In the genomic region with DNA sequence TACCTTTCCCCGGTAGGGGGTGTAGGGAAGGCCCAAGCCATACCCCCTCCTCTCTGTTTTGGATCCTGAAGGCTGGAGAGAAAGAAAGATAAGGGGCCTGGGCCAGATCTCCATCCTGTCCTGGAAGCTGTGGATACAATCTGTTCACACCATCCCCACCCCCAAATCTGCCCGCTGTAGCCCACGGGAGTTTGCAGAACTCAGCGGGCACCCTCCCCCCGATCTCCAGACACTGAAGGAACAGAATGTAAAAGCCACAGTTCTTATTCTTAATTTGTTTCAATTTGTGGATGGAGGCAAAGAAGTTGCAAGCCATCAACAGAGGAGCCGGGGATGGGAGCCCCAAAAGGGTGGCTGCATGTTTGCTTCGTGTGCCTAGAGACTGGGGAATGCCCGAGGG, we compare ENCODE assay signal across 12 cellular contexts. TPM values are rescaled to one million over a fixed set of nuclear protein-coding genes. Genes with fewer than 3 reads are reported as not detected.
A peak's percentile ranks its signal among the peaks of the same experiment; 100 is the strongest.
DNase-seq lines count a peak whose midpoint lies in the region; ATAC-seq and TF ChIP-seq lines count a peak whose summit lies in the region.
"Had no signal": no experiment of that assay in that cellular context is flagged by ENCODE, and none has a peak within 500 bp of the region (broad histone marks: within the 10 kb centered on the region; RNA-seq: fewer than 3 reads in every experiment).

No MANE protein-coding gene starts in this region.

- H3K27me3 ChIP-seq in gastroesophageal sphincter (no peaks in the 10 kb centered on the region), testis (no peaks in the 10 kb centered on the region), neuronal stem cell (ENCODE audit: control insufficient read depth in 3 of 3, insufficient read depth in 3 of 3, low read depth in 1 of 3, low read length in 3 of 3) (peaks cover 0 to 3% (median under 1%) of the 10 kb centered on the region in 3 experiments)

- peaks cover 4% of the 10 kb centered on the region for H3K79me1 ChIP-seq in neuronal stem cell (ENCODE audit: low read depth, low read length)

- no peak overlapping the region for H3K4ac ChIP-seq in neuronal stem cell (ENCODE audit: low read length)

- no peaks in the 10 kb centered on the region for H3K9me3 ChIP-seq in gastroesophageal sphincter
- no peaks in the 10 kb centered on the region for H3K9me3 ChIP-seq in testis
- peaks cover 0 to 2% of the 10 kb centered on the region in 2 donors for H3K9me3 ChIP-seq in neuronal stem cell (replicated peaks in 1 of 2; ENCODE audit: control insufficient read depth in 2 of 2, insufficient read depth in 1 of 2, low read depth in 1 of 2, low read length in 2 of 2)

- POLR2A ChIA-PET in RWPE1 (lab: Yijun Ruan, JAX; ENCODE audit: low non-redundant PET): no interaction called here

- peaks cover 13 to 88% (median 63%) of the 10 kb centered on the region in 3 donors for H3K4me1 ChIP-seq in gastroesophageal sphincter
- H3K4me1 ChIP-seq in testis: peaks cover 87% of the 10 kb centered on the region
- peaks cover 14 to 15% of the 10 kb centered on the region in 2 donors for H3K4me1 ChIP-seq in neuronal stem cell (ENCODE audit: control insufficient read depth in 2 of 2, insufficient read depth in 1 of 2, low read depth in 1 of 2, low read length in 2 of 2)

- no peak for DNase-seq in activated T-cell treated with anti-CD3 and anti-CD28 coated beads, Interleukin-2, amount 50 U/mL, for 24 hours
- DNase-seq in activated T-cell treated with anti-CD3 and anti-CD28 coated beads, Interleukin-2, amount 50 U/mL, for 48 hours: no peak
- no peak for DNase-seq in RWPE1 (ENCODE audit: low spot score)
- no peak for DNase-seq in testis
- no peak for DNase-seq in neuronal stem cell (ENCODE audit: low spot score)
- no peak for DNase-seq in iPS-NIHi11 (ENCODE audit: low spot score)
- no peak for DNase-seq in head of caudate nucleus
- DNase-seq: NCI-H2029 treated with DMSO at 0.1 percent for 48 hours, NCI-H69, small intestine had no signal

- H4K91ac ChIP-seq in neuronal stem cell (ENCODE audit: low read depth, low read length, poor library complexity): no peak overlapping the region

- no peak for ATAC-seq in gastroesophageal sphincter
- ATAC-seq: GM12878 had no signal

- no peak overlapping the region for H3K4me3 Mint-ChIP-seq in activated T-cell treated with anti-CD3 and anti-CD28 coated beads, Interleukin-2, amount 50 U/mL, for 24 hours

- H3K4me2 ChIP-seq in neuronal stem cell (ENCODE audit: insufficient read depth, low read length, poor library complexity, severe bottlenecking): no peak overlapping the region

- no peak overlapping the region for H2AK5ac ChIP-seq in neuronal stem cell (ENCODE audit: low read depth, low read length)

- H3K27me3 Mint-ChIP-seq in activated T-cell treated with anti-CD3 and anti-CD28 coated beads, Interleukin-2, amount 50 U/mL, for 24 hours: no peaks in the 10 kb centered on the region

- H3K36me3 Mint-ChIP-seq in activated T-cell treated with anti-CD3 and anti-CD28 coated beads, Interleukin-2, amount 50 U/mL, for 24 hours (ENCODE audit: low read depth): peaks cover 56% of the 10 kb centered on the region

- no peak overlapping the region for H2BK12ac ChIP-seq in neuronal stem cell (ENCODE audit: low read length)

- H3K36me3 ChIP-seq in gastroesophageal sphincter (no peaks in the 10 kb centered on the region), testis (ENCODE audit: low read depth, missing control alignments) (no peaks in the 10 kb centered on the region), neuronal stem cell (replicated peaks in 1 of 2; ENCODE audit: control insufficient read depth in 2 of 2, insufficient read depth in 2 of 2, low read length in 2 of 2) (peaks cover 0 to 2% of the 10 kb centered on the region in 2 donors)

- intact Hi-C loops in testis (cut with DNase I; ENCODE audit: low total_unique reads) (no loop called here), head of caudate nucleus (cut with DNase I) (no loop called here)

- H3K27ac Mint-ChIP-seq in activated T-cell treated with anti-CD3 and anti-CD28 coated beads, Interleukin-2, amount 50 U/mL, for 24 hours: peak overlapping the region; percentile 85

- H2BK5ac ChIP-seq in neuronal stem cell (ENCODE audit: low read length): no peak overlapping the region

- H3K9me3 Mint-ChIP-seq in activated T-cell treated with anti-CD3 and anti-CD28 coated beads, Interleukin-2, amount 50 U/mL, for 24 hours: no peaks in the 10 kb centered on the region

- H3K4me1 Mint-ChIP-seq in activated T-cell treated with anti-CD3 and anti-CD28 coated beads, Interleukin-2, amount 50 U/mL, for 24 hours (ENCODE audit: low read depth): peaks cover 63% of the 10 kb centered on the region

- TF ChIP-seq POLR2A in gastroesophageal sphincter (IDR thresholded peaks at IDR 0.05): no peak
- TF ChIP-seq POLR2A in testis (IDR thresholded peaks at IDR 0.05): no peak

- peak overlapping the region; percentile 50 for H3K27ac ChIP-seq in RWPE1
- H3K27ac ChIP-seq in gastroesophageal sphincter: peak overlapping the region in 3 of 4 donors; percentile 86 to 97 (median 95)
- H3K27ac ChIP-seq in testis: peak overlapping the region; percentile 59 to 97
- H3K27ac ChIP-seq in neuronal stem cell (replicated peaks; ENCODE audit: low read length): no peak overlapping the region

- CTCF ChIA-PET in RWPE1 (lab: Yijun Ruan, JAX): interaction anchor here (0.6 to 1.0 kb wide), 2 partner anchors 12 to 27 kb away, joined by 6 read pairs; a partner anchor contains a TSS

- H3K4me3 ChIP-seq in gastroesophageal sphincter: no peak overlapping the region
- H3K4me3 ChIP-seq in testis: no peak overlapping the region
- no peak overlapping the region for H3K4me3 ChIP-seq in neuronal stem cell (ENCODE audit: low read length in 2 of 2)
- H3K4me3 ChIP-seq: GM12878 had no signal

- TF ChIP-seq EP300 in gastroesophageal sphincter (IDR thresholded peaks at IDR 0.05): no peak

- no peak overlapping the region for H3K14ac ChIP-seq in neuronal stem cell (ENCODE audit: low read length)

- TF ChIP-seq CTCF in RWPE1 (conservative IDR thresholded peaks at IDR 0.05; ENCODE audit: low read depth) (no peak), gastroesophageal sphincter (IDR thresholded peaks at IDR 0.05) (no peak), testis (IDR thresholded peaks at IDR 0.05) (no peak)

- H2BK15ac ChIP-seq in neuronal stem cell (ENCODE audit: low read length): no peak overlapping the region

- H4K8ac ChIP-seq in neuronal stem cell (ENCODE audit: low read depth, low read length): no peak overlapping the region

- H3K23ac ChIP-seq in neuronal stem cell (ENCODE audit: low read depth, low read length, poor library complexity): no peak overlapping the region

- no peak overlapping the region for H2BK120ac ChIP-seq in neuronal stem cell (ENCODE audit: low read depth, low read length)

- no peak overlapping the region for H2AFZ ChIP-seq in neuronal stem cell (ENCODE audit: low read length)

- WGBS in gastroesophageal sphincter (ENCODE audit: low coverage in 1 of 2), 2 donors: no CpG with 5 or more reads among the region's 8 CpGs
- WGBS in testis, 2 donors: 39 to 47% methylated on average over 8 of the region's 8 CpGs
- no CpG with 5 or more reads among the region's 8 CpGs for WGBS in neuronal stem cell (ENCODE audit: extremely low coverage in 2 of 2, insufficient read length in 2 of 2, insufficient replicate concordance in 1 of 2), 2 donors

- no peak overlapping the region for H3K18ac ChIP-seq in neuronal stem cell (ENCODE audit: low read length)

- no peak overlapping the region for H3K9ac ChIP-seq in neuronal stem cell (ENCODE audit: low read depth, low read length, poor library complexity)

RNA-seq across cellular contexts. Expression of a gene that starts 27.2 kb away (rescaled TPM):
- total RNA-seq in gastroesophageal sphincter: 1 to 10 TPM in 1 of 4 donors, not detected in 3; 2.5 TPM
- total RNA-seq in testis: 1 to 10 TPM; 2.1 to 2.6 TPM
- not detected for polyA plus RNA-seq in testis (ENCODE audit: insufficient read depth, low read depth, low replicate concordance)
- 0.08 TPM for polyA plus RNA-seq in neuronal stem cell (2013, experiment 1 of 2)
- polyA plus RNA-seq in neuronal stem cell (2013, experiment 2 of 2): 0.07 TPM
- total RNA-seq: GM12878 had no signal

RNA-seq across cellular contexts. Expression of a gene that starts 28.4 kb away (rescaled TPM):
- total RNA-seq in gastroesophageal sphincter (10 to 100 TPM; 18.5 to 41.8 (median 28.5) TPM), testis (10 to 100 TPM; 65.5 to 66.0 TPM)
- 49.8 TPM for polyA plus RNA-seq in testis (ENCODE audit: insufficient read depth, low read depth, low replicate concordance)
- polyA plus RNA-seq in neuronal stem cell (2013, experiment 1 of 2): 14.9 TPM
- 15.3 TPM for polyA plus RNA-seq in neuronal stem cell (2013, experiment 2 of 2)

RNA-seq across cellular contexts. Expression of a gene that starts 49.7 kb away (rescaled TPM):
- total RNA-seq in gastroesophageal sphincter (1 to 10 TPM in 2 of 4 donors, under 1 TPM in 1, not detected in 1; 0.54 to 2.2 (median 1.2) TPM), testis (10 to 100 TPM; 12.4 to 22.8 TPM)
- polyA plus RNA-seq in testis (ENCODE audit: insufficient read depth, low read depth, low replicate concordance): 14.7 TPM
- polyA plus RNA-seq in neuronal stem cell (2013, experiment 1 of 2): 31.8 TPM
- 32.6 TPM for polyA plus RNA-seq in neuronal stem cell (2013, experiment 2 of 2)

Comparison
In these comparisons a context has a peak if more than half of its experiments do, and no peak if none do; other contexts are left out.
1. RNA of a gene that starts 49.7 kb away (total RNA-seq): 12.4 to 22.8 TPM in testis; 0.54 to 2.2 TPM in gastroesophageal sphincter; every median in the first group is over 4 times any median in the second.